Comparison of ENCODE assay signal across 26 cellular contexts in genomic region chr10:118339096-118339495, GRCh38. TPM values are rescaled to one million over a fixed set of nuclear protein-coding genes. Genes with fewer than 3 reads are reported as not detected.
A peak's percentile ranks its signal among the peaks of the same experiment; 100 is the strongest.
DNase-seq lines count a peak whose midpoint lies in the region; ATAC-seq and TF ChIP-seq lines count a peak whose summit lies in the region.
"Had no signal": no experiment of that assay in that cellular context is flagged by ENCODE, and none has a peak within 500 bp of the region (broad histone marks: within the 10 kb centered on the region; RNA-seq: fewer than 3 reads in every experiment).

No MANE protein-coding gene starts in this region.

- H3K4me1 Mint-ChIP-seq in neural crest cell = peaks cover 27% of the 10 kb centered on the region
- peaks cover 35% of the 10 kb centered on the region for H3K4me1 Mint-ChIP-seq in stimulated activated memory B cell treated with anti-CD40 and anti-IgM and Interleukin-4, amounts not matched to agents 10 μg/mL and 1 μg/mL and 100 μg/mL, for 72 hours
- H3K4me1 Mint-ChIP-seq: GM23338 had no signal

- TF ChIP-seq POLR2A in NB4 (IDR thresholded peaks at IDR 0.05; ENCODE audit: extremely low read depth, insufficient read length) = no peak
- TF ChIP-seq POLR2A in heart left ventricle (IDR thresholded peaks at IDR 0.05) = no peak

- peak; percentile 7 for DNase-seq in NCI-H748 (lab: John Stamatoyannopoulos, UW; ENCODE audit: unreplicated experiment)
- no peak for DNase-seq in NCI-H748 treated with DMSO at 0.1 percent for 48 hours (lab: John Stamatoyannopoulos, UW)
- DNase-seq in NB4 (ENCODE audit: low read depth) = no peak
- DNase-seq in heart left ventricle = peak in 4 of 5 donors; percentile 21 to 35 (median 26)
- no peak for DNase-seq in neural crest cell (ENCODE audit: low read depth, low spot score)
- DNase-seq: ACHN; activated CD8-positive, alpha-beta memory T cell treated with anti-CD3 and anti-CD28 coated beads, Interleukin-2, amount 50 U/mL, for 48 hours; activated gamma-delta T cell; C1 segment of cervical spinal cord; foreskin fibroblast; islet precursor cell; mesenchymal stem cell; MV-4-11; naive thymus-derived CD4-positive, alpha-beta T cell; NCI-H774; PC-3; stimulated activated naive CD4-positive, alpha-beta T cell treated with Interleukin-2 at 50 U/mL for 16 hours; T-helper 1 cell had no signal

- peaks cover 0 to 51% (median 37%) of the 10 kb centered on the region in 12 donors for H3K4me1 ChIP-seq in heart left ventricle

- H3K27ac ChIP-seq in heart left ventricle = peak overlapping the region in 10 of 12 donors; percentile 13 to 87 (median 70)
- H3K27ac ChIP-seq: epithelial cell of prostate, skin epidermis, VCaP had no signal

- peak; percentile 87 to 92 (median 88) for ATAC-seq in heart left ventricle
- ATAC-seq in stimulated activated memory B cell treated with anti-CD40 and anti-IgM and Interleukin-4, amounts not matched to agents 10 μg/mL and 1 μg/mL and 100 μg/mL, for 72 hours = no peak
- no peak for ATAC-seq in GM18907 (IDR thresholded peaks at IDR 0.05; ENCODE audit: unreplicated experiment)
- ATAC-seq in HG02798 (IDR thresholded peaks at IDR 0.05; ENCODE audit: poor library complexity, unreplicated experiment) = no peak
- ATAC-seq: GM23338; naive thymus-derived CD4-positive, alpha-beta T cell; PC-3 had no signal

- H3K36me3 ChIP-seq in heart left ventricle = peaks cover 0 to 37% (median 22%) of the 10 kb centered on the region in 9 donors

- TF ChIP-seq CTCF in NB4 (IDR thresholded peaks at IDR 0.05; ENCODE audit: low read depth, low read length) (no peak), heart left ventricle (IDR thresholded peaks at IDR 0.05) (no peak), neural crest cell (conservative IDR thresholded peaks at IDR 0.05) (no peak)

- WGBS in heart left ventricle, 4 donors = 37 to 47% (median 44%) methylated on average over 3 of the region's 3 CpGs

- H3K27me3 Mint-ChIP-seq in neural crest cell (ENCODE audit: low read depth) = peaks cover 2% of the 10 kb centered on the region
- no peaks in the 10 kb centered on the region for H3K27me3 Mint-ChIP-seq in stimulated activated memory B cell treated with anti-CD40 and anti-IgM and Interleukin-4, amounts not matched to agents 10 μg/mL and 1 μg/mL and 100 μg/mL, for 72 hours
- H3K27me3 Mint-ChIP-seq: IgD-negative memory B cell; naive thymus-derived CD4-positive, alpha-beta T cell had no signal

- H3K4me3 Mint-ChIP-seq in neural crest cell = peak overlapping the region; percentile 73
- H3K4me3 Mint-ChIP-seq in stimulated activated memory B cell treated with anti-CD40 and anti-IgM and Interleukin-4, amounts not matched to agents 10 μg/mL and 1 μg/mL and 100 μg/mL, for 72 hours = no peak overlapping the region
- H3K4me3 Mint-ChIP-seq: GM23338 had no signal

- H3K4me3 ChIP-seq in NB4 (ENCODE audit: low read depth, low read length) (peak overlapping the region; percentile 6), heart left ventricle (peak overlapping the region in 2 of 12 donors; percentile 9 to 12)
- H3K4me3 ChIP-seq: GM23338, skin epidermis had no signal

- peaks cover under 1% of the 10 kb centered on the region for H3K36me3 Mint-ChIP-seq in neural crest cell (ENCODE audit: low read depth)
- H3K36me3 Mint-ChIP-seq in stimulated activated memory B cell treated with anti-CD40 and anti-IgM and Interleukin-4, amounts not matched to agents 10 μg/mL and 1 μg/mL and 100 μg/mL, for 72 hours = peaks cover 15% of the 10 kb centered on the region
- H3K36me3 Mint-ChIP-seq: IgD-negative memory B cell had no signal

- no peaks in the 10 kb centered on the region for H3K9me3 ChIP-seq in heart left ventricle

- intact Hi-C loops in heart left ventricle (cut with DNase I) = loop anchor here in 1 of 10 donors (10.0 kb wide), 1 partner anchor 294 kb away; the partner anchor contains the start of gene RAB11FIP2

- H3K27me3 ChIP-seq in heart left ventricle = no peaks in the 10 kb centered on the region

- H3K27ac Mint-ChIP-seq in neural crest cell (ENCODE audit: unreplicated experiment) = no peak overlapping the region
- no peak overlapping the region for H3K27ac Mint-ChIP-seq in stimulated activated memory B cell treated with anti-CD40 and anti-IgM and Interleukin-4, amounts not matched to agents 10 μg/mL and 1 μg/mL and 100 μg/mL, for 72 hours
- H3K27ac Mint-ChIP-seq: GM23338 had no signal

- no peaks in the 10 kb centered on the region for H3K9me3 Mint-ChIP-seq in neural crest cell
- H3K9me3 Mint-ChIP-seq in stimulated activated memory B cell treated with anti-CD40 and anti-IgM and Interleukin-4, amounts not matched to agents 10 μg/mL and 1 μg/mL and 100 μg/mL, for 72 hours = no peaks in the 10 kb centered on the region
- H3K9me3 Mint-ChIP-seq: GM23338, IgD-negative memory B cell had no signal

RNA-seq across cellular contexts. Expression of gene FAM204A, which starts 3.0 kb away (rescaled TPM):
- total RNA-seq in heart left ventricle (10 to 100 TPM; 41.0 to 75.1 (median 58.3) TPM), neural crest cell (74.7 and 78.3 TPM in 2 replicates)
- 10 to 100 TPM; 21.8 to 55.9 TPM for polyA plus RNA-seq in heart left ventricle

Comparison
In these comparisons a context has a peak if more than half of its experiments do, and no peak if none do; other contexts are left out.
1. DNase-seq: peak in NCI-H748 (single experiment) and heart left ventricle (4 of 5); none in NCI-H748 treated with DMSO at 0.1 percent for 48 hours (single experiment), NB4 (single experiment) and neural crest cell (single experiment).
2. ATAC-seq: peak in heart left ventricle (4 of 4); none in stimulated activated memory B cell treated with anti-CD40 and anti-IgM and Interleukin-4, amounts not matched to agents 10 μg/mL and 1 μg/mL and 100 μg/mL, for 72 hours (single experiment), GM18907 (single experiment) and HG02798 (single experiment).